In the genomic region with DNA sequence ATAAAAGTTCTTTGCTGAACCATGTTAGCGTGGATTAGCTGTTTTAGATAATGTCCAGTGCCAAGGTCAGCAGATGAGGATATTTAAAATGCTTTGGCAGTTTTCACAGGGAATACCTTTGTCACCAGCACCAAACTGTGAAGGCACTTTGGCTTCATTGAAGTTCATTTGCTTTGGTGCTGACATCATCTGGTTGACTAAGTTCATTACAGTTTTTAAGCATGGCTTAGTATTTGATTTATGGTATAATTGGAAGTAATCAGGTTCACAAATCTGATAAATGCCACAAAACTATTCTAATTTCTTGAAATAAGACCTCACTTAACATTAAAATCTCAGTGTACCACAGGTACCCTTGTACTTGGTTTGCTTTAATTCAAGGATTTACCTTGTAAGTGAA, we compare ENCODE assay signal across 12 cellular contexts. TPM values are rescaled to one million over a fixed set of nuclear protein-coding genes. Genes with fewer than 3 reads are reported as not detected.
A peak's percentile ranks its signal among the peaks of the same experiment; 100 is the strongest.
DNase-seq lines count a peak whose midpoint lies in the region; ATAC-seq and TF ChIP-seq lines count a peak whose summit lies in the region.
"Had no signal": no experiment of that assay in that cellular context is flagged by ENCODE, and none has a peak within 500 bp of the region (broad histone marks: within the 10 kb centered on the region; RNA-seq: fewer than 3 reads in every experiment).

No MANE protein-coding gene starts in this region.

- H3K4me1 ChIP-seq in heart left ventricle, result peaks cover 0 to 42% (median 22%) of the 10 kb centered on the region in 12 donors
- H3K4me1 ChIP-seq in right atrium auricular region, result peaks cover 0 to 24% of the 10 kb centered on the region in 2 donors
- H3K4me1 ChIP-seq in fibroblast of lung (ENCODE audit: control insufficient read depth, extremely low read depth, insufficient read depth, low read length), result peaks cover 6% of the 10 kb centered on the region

- H2AFZ ChIP-seq in fibroblast of lung (ENCODE audit: low read length), result no peak overlapping the region

- no peak overlapping the region for H3K9ac ChIP-seq in fibroblast of lung (ENCODE audit: insufficient read depth, low read length)

- H3K27ac ChIP-seq in heart left ventricle (no peak overlapping the region), right atrium auricular region (no peak overlapping the region), fibroblast of lung (ENCODE audit: insufficient read depth, low read length) (no peak overlapping the region)
- H3K27ac ChIP-seq: stomach had no signal

- peaks cover 0 to 32% (median 23%) of the 10 kb centered on the region in 9 donors for H3K36me3 ChIP-seq in heart left ventricle
- peaks cover 12% of the 10 kb centered on the region for H3K36me3 ChIP-seq in right atrium auricular region
- H3K36me3 ChIP-seq in fibroblast of lung (ENCODE audit: control insufficient read depth, insufficient read depth, low read length), result peaks cover 2% of the 10 kb centered on the region

- no peak overlapping the region for H3K4me2 ChIP-seq in fibroblast of lung (ENCODE audit: extremely low read depth, insufficient read depth, low read length)
- H3K4me2 ChIP-seq: smooth muscle cell had no signal

- H3K4me3 ChIP-seq in heart left ventricle (no peak overlapping the region), right atrium auricular region (no peak overlapping the region), fibroblast of lung (replicated peaks in 1 of 4; ENCODE audit: control extremely low read depth in 1 of 4, insufficient read depth in 1 of 4, low read depth in 3 of 4, low read length in 4 of 4) (no peak overlapping the region)
- H3K4me3 ChIP-seq: smooth muscle cell, stomach had no signal

- no peak for ATAC-seq in heart left ventricle
- ATAC-seq in GM18520 (IDR thresholded peaks at IDR 0.05; ENCODE audit: unreplicated experiment), result no peak
- no peak for ATAC-seq in activated CD4-positive, CD25-positive, alpha-beta regulatory T cell treated with anti-CD3 and anti-CD28 coated beads, Interleukin-2, amount 50 U/mL, for 24 hours

- H3K79me2 ChIP-seq in fibroblast of lung (ENCODE audit: control insufficient read depth, insufficient read depth, low read length), result peaks cover 1% of the 10 kb centered on the region

- no peak for TF ChIP-seq POLR2A in heart left ventricle (IDR thresholded peaks at IDR 0.05)

- intact Hi-C loops in heart left ventricle (cut with DNase I), result no loop called here

- 31 to 58% (median 48%) methylated on average over 1 of the region's 1 CpG for WGBS in heart left ventricle, 4 donors

- H3K9me3 ChIP-seq in heart left ventricle, result no peaks in the 10 kb centered on the region
- no peaks in the 10 kb centered on the region for H3K9me3 ChIP-seq in right atrium auricular region
- H3K9me3 ChIP-seq in fibroblast of lung (ENCODE audit: control insufficient read depth, insufficient read depth, low read depth, low read length), result no peaks in the 10 kb centered on the region
- H3K9me3 ChIP-seq: stomach had no signal

- H4K20me1 ChIP-seq in fibroblast of lung (ENCODE audit: control insufficient read depth, extremely low read depth, insufficient read depth, low read length), result no peaks in the 10 kb centered on the region

- H3K27me3 ChIP-seq in heart left ventricle, result no peaks in the 10 kb centered on the region
- H3K27me3 ChIP-seq in right atrium auricular region, result no peaks in the 10 kb centered on the region
- no peaks in the 10 kb centered on the region for H3K27me3 ChIP-seq in fibroblast of lung (ENCODE audit: control insufficient read depth, insufficient read depth, low read length)
- H3K27me3 ChIP-seq: stomach had no signal

- DNase-seq in heart left ventricle, result no peak
- DNase-seq in right atrium auricular region (ENCODE audit: low spot score), result no peak
- DNase-seq in RKO (ENCODE audit: low spot score), result peak; percentile 54
- DNase-seq in fibroblast of lung (ENCODE audit: low read depth in 2 of 2), result peak; percentile 24 to 40
- no peak for DNase-seq in NCI-H1048 (lab: John Stamatoyannopoulos, UW)
- DNase-seq in A172 (ENCODE audit: low spot score), result no peak
- DNase-seq: activated CD4-positive, alpha-beta T cell treated with anti-CD3 and anti-CD28 coated beads, Interleukin-2, amount 50 U/mL, for 4 hours; NCI-H446 treated with DMSO at 0.1 percent for 48 hours; stomach had no signal

- TF ChIP-seq CTCF in heart left ventricle (IDR thresholded peaks at IDR 0.05) (peak in 7 of 12 donors; percentile 18 to 44 (median 24)), right atrium auricular region (IDR thresholded peaks at IDR 0.05) (peak in 1 of 2 donors; percentile 45), fibroblast of lung (conservative IDR thresholded peaks at IDR 0.05 in 1 of 2, IDR thresholded peaks at IDR 0.05 in 1 of 2; ENCODE audit: low read depth in 1 of 2, low read length in 2 of 2) (peak in 1 of 2 donors; percentile 29)

RNA-seq across cellular contexts. Expression of gene GID4, which starts 4.3 kb away (rescaled TPM):
- total RNA-seq in heart left ventricle (10 to 100 TPM; 15.3 to 27.7 (median 18.2) TPM), right atrium auricular region (10 to 100 TPM; 14.0 to 22.1 TPM), fibroblast of lung (7.2 and 10.2 TPM in 2 replicates)
- polyA plus RNA-seq in heart left ventricle (10 to 100 TPM in 1 of 2 donors, 1 to 10 TPM in 1; 8.0 to 19.8 TPM), fibroblast of lung (9.0 TPM in 2 replicates)
- polyA plus RNA-seq in fibroblast of lung (2012), result 6.8 and 7.6 TPM in 2 replicates
- polyA minus RNA-seq in fibroblast of lung (ENCODE audit: low replicate concordance), result 13.8 and 14.8 TPM in 2 replicates
- total RNA-seq in A172 (2014; rRNA removed; shearing (Covaris generic)), result 6.5 and 7.7 TPM in 2 replicates

RNA-seq across cellular contexts. Expression of gene ATPAF2, which starts 4.5 kb away (rescaled TPM):
- 10 to 100 TPM; 25.6 to 46.2 (median 37.6) TPM for total RNA-seq in heart left ventricle
- 10 to 100 TPM; 29.6 to 51.4 TPM for polyA plus RNA-seq in heart left ventricle
- 10 to 100 TPM; 11.1 to 47.0 TPM for total RNA-seq in right atrium auricular region
- 10.3 and 12.6 TPM in 2 replicates for total RNA-seq in fibroblast of lung
- polyA plus RNA-seq in fibroblast of lung, result 11.6 and 14.7 TPM in 2 replicates
- 17.1 and 18.8 TPM in 2 replicates for polyA plus RNA-seq in fibroblast of lung (2012)
- 10.9 and 25.0 TPM in 2 replicates for polyA minus RNA-seq in fibroblast of lung (ENCODE audit: low replicate concordance)
- 10.9 and 12.9 TPM in 2 replicates for total RNA-seq in A172 (2014; rRNA removed; shearing (Covaris generic))

RNA-seq across cellular contexts. Expression of gene DRG2, which starts 44.3 kb away (rescaled TPM):
- total RNA-seq in heart left ventricle (10 to 100 TPM; 17.5 to 28.8 (median 19.5) TPM), right atrium auricular region (10 to 100 TPM; 18.2 to 27.7 TPM), fibroblast of lung (25.7 and 30.1 TPM in 2 replicates)
- polyA plus RNA-seq in heart left ventricle (10 to 100 TPM; 28.0 to 29.0 TPM), fibroblast of lung (26.7 and 32.2 TPM in 2 replicates)
- polyA plus RNA-seq in fibroblast of lung (2012), result 29.6 and 33.8 TPM in 2 replicates
- polyA minus RNA-seq in fibroblast of lung (ENCODE audit: low replicate concordance), result 56.4 and 67.3 TPM in 2 replicates
- 55.7 and 59.3 TPM in 2 replicates for total RNA-seq in A172 (2014; rRNA removed; shearing (Covaris generic))

Comparison
In these comparisons a context has a peak if more than half of its experiments do, and no peak if none do; other contexts are left out.
1. DNase-seq: peak in RKO (single experiment) and fibroblast of lung (2 of 2); none in heart left ventricle (0 of 5), right atrium auricular region (single experiment), NCI-H1048 (single experiment) and A172 (single experiment).